In genomic region chr2:105768961-105769452, GRCh38 we compare ENCODE assay signal across 11 cellular contexts. TPM values are rescaled to one million over a fixed set of nuclear protein-coding genes. Genes with fewer than 3 reads are reported as not detected.
DNase-seq lines count a peak whose midpoint lies in the region; ATAC-seq and TF ChIP-seq lines count a peak whose summit lies in the region.
"Had no signal": no experiment of that assay in that cellular context is flagged by ENCODE, and none has a peak within 500 bp of the region (broad histone marks: within the 10 kb centered on the region; RNA-seq: fewer than 3 reads in every experiment).

No MANE protein-coding gene starts in this region.

- intact Hi-C loops in activated CD8-positive, alpha-beta T cell treated with anti-CD3 and anti-CD28 coated beads for 36 hours (cut with micrococcal nuclease) = no loop called here

- no peak overlapping the region for H3K4me3 Mint-ChIP-seq in activated CD8-positive, alpha-beta memory T cell treated with anti-CD3 and anti-CD28 coated beads, Interleukin-2, amount 10 ng/mL, durations not matched to agents 7 days and 5 days
- H3K4me3 Mint-ChIP-seq in activated CD8-positive, alpha-beta T cell treated with anti-CD3 and anti-CD28 coated beads for 36 hours = no peak overlapping the region
- peak overlapping the region; percentile 25 to 47 for H3K4me3 Mint-ChIP-seq in stimulated activated naive B cell treated with anti-CD40 and anti-IgM and Interleukin-4, amounts not matched to agents 10 μg/mL and 1 μg/mL and 100 μg/mL, for 72 hours

- H3K9me3 ChIP-seq in WERI-Rb-1 (ENCODE audit: severe bottlenecking) = no peaks in the 10 kb centered on the region
- H3K9me3 ChIP-seq: left ventricle myocardium inferior, upper lobe of left lung had no signal

- no peak for ATAC-seq in activated CD8-positive, alpha-beta memory T cell treated with anti-CD3 and anti-CD28 coated beads, Interleukin-2, amount 10 ng/mL, durations not matched to agents 7 days and 5 days
- peak; percentile 43 for ATAC-seq in activated CD8-positive, alpha-beta T cell treated with anti-CD3 and anti-CD28 coated beads for 36 hours
- peak; percentile 87 for ATAC-seq in stimulated activated naive B cell treated with anti-CD40 and anti-IgM and Interleukin-4, amounts not matched to agents 10 μg/mL and 1 μg/mL and 100 μg/mL, for 72 hours (replicated peaks)

- peaks cover 65% of the 10 kb centered on the region for H3K4me1 Mint-ChIP-seq in activated CD8-positive, alpha-beta memory T cell treated with anti-CD3 and anti-CD28 coated beads, Interleukin-2, amount 10 ng/mL, durations not matched to agents 7 days and 5 days
- H3K4me1 Mint-ChIP-seq in activated CD8-positive, alpha-beta T cell treated with anti-CD3 and anti-CD28 coated beads for 36 hours (ENCODE audit: low read depth) = peaks cover 94% of the 10 kb centered on the region
- H3K4me1 Mint-ChIP-seq in stimulated activated naive B cell treated with anti-CD40 and anti-IgM and Interleukin-4, amounts not matched to agents 10 μg/mL and 1 μg/mL and 100 μg/mL, for 72 hours = peaks cover 70 to 99% of the 10 kb centered on the region in 2 donors

- in situ Hi-C loops in GM13976 (cut with MboI; ENCODE audit: low sequenced_read_pairs, unreplicated experiment) = no loop called here

- POLR2A ChIA-PET in activated CD8-positive, alpha-beta T cell treated with anti-CD3 and anti-CD28 coated beads for 36 hours (lab: Charles Lee) = interaction anchor here (0.9 to 3.2 kb wide), 8 partner anchors 8 to 33 kb away, joined by 3 to 13 read pairs (median 6); no protein-coding TSS in a partner anchor

- no peak for TF ChIP-seq CTCF in activated CD8-positive, alpha-beta T cell treated with anti-CD3 and anti-CD28 coated beads for 36 hours (IDR thresholded peaks at IDR 0.05)
- no peak for TF ChIP-seq CTCF in WERI-Rb-1 (IDR thresholded peaks at IDR 0.05; ENCODE audit: low read depth, low read length)
- no peak for TF ChIP-seq CTCF in GM13976 (IDR thresholded peaks at IDR 0.05; ENCODE audit: borderline replicate concordance, control extremely low read depth, extremely low read depth, insufficient read depth, missing control alignments)

- no peak overlapping the region for H3K4me3 ChIP-seq in WERI-Rb-1 (ENCODE audit: low read depth, low read length)
- H3K4me3 ChIP-seq: left ventricle myocardium inferior, upper lobe of left lung had no signal

- no peak overlapping the region for H3K27ac Mint-ChIP-seq in activated CD8-positive, alpha-beta memory T cell treated with anti-CD3 and anti-CD28 coated beads, Interleukin-2, amount 10 ng/mL, durations not matched to agents 7 days and 5 days
- peak overlapping the region; percentile 74 for H3K27ac Mint-ChIP-seq in activated CD8-positive, alpha-beta T cell treated with anti-CD3 and anti-CD28 coated beads for 36 hours
- peak overlapping the region; percentile 90 for H3K27ac Mint-ChIP-seq in stimulated activated naive B cell treated with anti-CD40 and anti-IgM and Interleukin-4, amounts not matched to agents 10 μg/mL and 1 μg/mL and 100 μg/mL, for 72 hours

- no peaks in the 10 kb centered on the region for H3K9me3 Mint-ChIP-seq in activated CD8-positive, alpha-beta memory T cell treated with anti-CD3 and anti-CD28 coated beads, Interleukin-2, amount 10 ng/mL, durations not matched to agents 7 days and 5 days (ENCODE audit: low read depth)
- H3K9me3 Mint-ChIP-seq in activated CD8-positive, alpha-beta T cell treated with anti-CD3 and anti-CD28 coated beads for 36 hours = no peaks in the 10 kb centered on the region
- peaks cover 0 to 2% of the 10 kb centered on the region in 2 donors for H3K9me3 Mint-ChIP-seq in stimulated activated naive B cell treated with anti-CD40 and anti-IgM and Interleukin-4, amounts not matched to agents 10 μg/mL and 1 μg/mL and 100 μg/mL, for 72 hours

- H3K27me3 ChIP-seq in WERI-Rb-1 (ENCODE audit: insufficient read depth, low read depth, severe bottlenecking) = no peaks in the 10 kb centered on the region
- H3K27me3 ChIP-seq: upper lobe of left lung had no signal

- no peaks in the 10 kb centered on the region; the same call in none of the 2 replicates for H3K36me3 ChIP-seq in WERI-Rb-1

- CTCF ChIA-PET in activated CD8-positive, alpha-beta memory T cell treated with anti-CD3 and anti-CD28 coated beads, Interleukin-2, amount 10 ng/mL, durations not matched to agents 7 days and 5 days (lab: Charles Lee) = interaction anchor here (1.1 to 1.2 kb wide), 3 partner anchors 11 to 14 kb away, joined by 3 to 4 read pairs (median 3); no protein-coding TSS in a partner anchor
- CTCF ChIA-PET in activated CD8-positive, alpha-beta T cell treated with anti-CD3 and anti-CD28 coated beads for 36 hours (lab: Charles Lee) = interaction anchor here (0.7 to 1.1 kb wide), 4 partner anchors 8 to 26 kb away, joined by 3 to 5 read pairs (median 4); no protein-coding TSS in a partner anchor

- peaks cover 35% of the 10 kb centered on the region for H3K36me3 Mint-ChIP-seq in activated CD8-positive, alpha-beta memory T cell treated with anti-CD3 and anti-CD28 coated beads, Interleukin-2, amount 10 ng/mL, durations not matched to agents 7 days and 5 days
- H3K36me3 Mint-ChIP-seq in activated CD8-positive, alpha-beta T cell treated with anti-CD3 and anti-CD28 coated beads for 36 hours (ENCODE audit: low read depth) = peaks cover 63% of the 10 kb centered on the region
- H3K36me3 Mint-ChIP-seq in stimulated activated naive B cell treated with anti-CD40 and anti-IgM and Interleukin-4, amounts not matched to agents 10 μg/mL and 1 μg/mL and 100 μg/mL, for 72 hours = peaks cover 58 to 78% of the 10 kb centered on the region in 2 donors

- H3K27ac ChIP-seq in WERI-Rb-1 = no peak overlapping the region
- H3K27ac ChIP-seq: upper lobe of left lung had no signal

- peak; percentile 56 for DNase-seq in activated CD8-positive, alpha-beta memory T cell treated with anti-CD3 and anti-CD28 coated beads for 24 hours
- no peak for DNase-seq in activated CD8-positive, alpha-beta memory T cell treated with anti-CD3 and anti-CD28 coated beads, Interleukin-2, amount 10 ng/mL, durations not matched to agents 7 days and 5 days
- DNase-seq in activated CD8-positive, alpha-beta T cell treated with anti-CD3 and anti-CD28 coated beads for 36 hours = no peak
- peak; percentile 78 for DNase-seq in glomerular visceral epithelial cell (ENCODE audit: extremely low spot score)
- DNase-seq in stimulated activated naive B cell treated with anti-CD40 and anti-IgM and Interleukin-4, amounts not matched to agents 10 μg/mL and 1 μg/mL and 100 μg/mL, for 72 hours = peak; percentile 25
- DNase-seq in WERI-Rb-1 = no peak
- DNase-seq in AG08395 (ENCODE audit: low spot score) = no peak
- DNase-seq in GM13976 (ENCODE audit: low spot score) = no peak
- DNase-seq: left ventricle myocardium inferior, NCI-H748 treated with DMSO at 0.1 percent for 48 hours, upper lobe of left lung had no signal

- no peaks in the 10 kb centered on the region for H3K27me3 Mint-ChIP-seq in activated CD8-positive, alpha-beta memory T cell treated with anti-CD3 and anti-CD28 coated beads, Interleukin-2, amount 10 ng/mL, durations not matched to agents 7 days and 5 days
- H3K27me3 Mint-ChIP-seq in activated CD8-positive, alpha-beta T cell treated with anti-CD3 and anti-CD28 coated beads for 36 hours = no peaks in the 10 kb centered on the region
- H3K27me3 Mint-ChIP-seq in stimulated activated naive B cell treated with anti-CD40 and anti-IgM and Interleukin-4, amounts not matched to agents 10 μg/mL and 1 μg/mL and 100 μg/mL, for 72 hours = no peaks in the 10 kb centered on the region

RNA-seq across cellular contexts. Expression of gene NCK2, which starts 24.3 kb away (rescaled TPM):
- total RNA-seq in activated CD8-positive, alpha-beta memory T cell treated with anti-CD3 and anti-CD28 coated beads, Interleukin-2, amount 10 ng/mL, durations not matched to agents 7 days and 5 days = 10 to 100 TPM; 51.6 to 54.1 TPM
- total RNA-seq in activated CD8-positive, alpha-beta T cell treated with anti-CD3 and anti-CD28 coated beads for 36 hours = 10 to 100 TPM; 68.3 to 69.7 TPM

Comparison
In these comparisons a context has a peak if more than half of its experiments do, and no peak if none do; other contexts are left out.
1. DNase-seq: peak in activated CD8-positive, alpha-beta memory T cell treated with anti-CD3 and anti-CD28 coated beads for 24 hours (single experiment), glomerular visceral epithelial cell (single experiment) and stimulated activated naive B cell treated with anti-CD40 and anti-IgM and Interleukin-4, amounts not matched to agents 10 μg/mL and 1 μg/mL and 100 μg/mL, for 72 hours (single experiment); none in activated CD8-positive, alpha-beta memory T cell treated with anti-CD3 and anti-CD28 coated beads, Interleukin-2, amount 10 ng/mL, durations not matched to agents 7 days and 5 days (single experiment), activated CD8-positive, alpha-beta T cell treated with anti-CD3 and anti-CD28 coated beads for 36 hours (single experiment), WERI-Rb-1 (single experiment), AG08395 (single experiment) and GM13976 (single experiment).
2. H3K4me3 Mint-ChIP-seq: peak in stimulated activated naive B cell treated with anti-CD40 and anti-IgM and Interleukin-4, amounts not matched to agents 10 μg/mL and 1 μg/mL and 100 μg/mL, for 72 hours (2 of 2); none in activated CD8-positive, alpha-beta memory T cell treated with anti-CD3 and anti-CD28 coated beads, Interleukin-2, amount 10 ng/mL, durations not matched to agents 7 days and 5 days (single experiment) and activated CD8-positive, alpha-beta T cell treated with anti-CD3 and anti-CD28 coated beads for 36 hours (single experiment).